15 cellular contexts compared by ENCODE assay signal in genomic region chr14:58077621-58078020, GRCh38.
DNase-seq lines count a peak whose midpoint lies in the region; ATAC-seq and TF ChIP-seq lines count a peak whose summit lies in the region.
"Had no signal": no experiment of that assay in that cellular context is flagged by ENCODE, and none has a peak within 500 bp of the region (broad histone marks: within the 10 kb centered on the region; RNA-seq: fewer than 3 reads in every experiment).

No MANE protein-coding gene starts in this region.

- H3K27me3 ChIP-seq in SJCRH30 = no peaks in the 10 kb centered on the region
- no peaks in the 10 kb centered on the region for H3K27me3 ChIP-seq in fibroblast of lung (ENCODE audit: control insufficient read depth, insufficient read depth, low read length)
- H3K27me3 ChIP-seq in rectal smooth muscle tissue (ENCODE audit: control insufficient read depth, insufficient read depth, low read length) = no peaks in the 10 kb centered on the region
- H3K27me3 ChIP-seq: vagina had no signal

- POLR2A ChIA-PET in naive thymus-derived CD8-positive, alpha-beta T cell (lab: Charles Lee) = no interaction called here

- H3K79me2 ChIP-seq in fibroblast of lung (ENCODE audit: control insufficient read depth, insufficient read depth, low read length) = no peaks in the 10 kb centered on the region

- TF ChIP-seq CTCF in fibroblast of lung (conservative IDR thresholded peaks at IDR 0.05 in 1 of 2, IDR thresholded peaks at IDR 0.05 in 1 of 2; ENCODE audit: low read depth in 1 of 2, low read length in 2 of 2) = no peak

- no peak overlapping the region for H3K4me3 ChIP-seq in SJCRH30
- no peak overlapping the region for H3K4me3 ChIP-seq in fibroblast of lung (replicated peaks in 1 of 4; ENCODE audit: control extremely low read depth in 1 of 4, insufficient read depth in 1 of 4, low read depth in 3 of 4, low read length in 4 of 4)
- no peak overlapping the region for H3K4me3 ChIP-seq in rectal smooth muscle tissue (ENCODE audit: low read length)
- H3K4me3 ChIP-seq: vagina had no signal

- peak overlapping the region; percentile 82 for H3K4me2 ChIP-seq in fibroblast of lung (ENCODE audit: extremely low read depth, insufficient read depth, low read length)

- H3K4me3 Mint-ChIP-seq in naive thymus-derived CD8-positive, alpha-beta T cell = no peak overlapping the region
- H3K4me3 Mint-ChIP-seq: activated naive CD4-positive, alpha-beta T cell treated with anti-CD3 and anti-CD28 coated beads, Interleukin-2, amount 10 ng/mL, durations not matched to agents 7 days and 5 days; stimulated activated memory B cell treated with anti-CD40 and anti-IgM and Interleukin-4, amounts not matched to agents 10 μg/mL and 1 μg/mL and 100 μg/mL, for 72 hours had no signal

- peaks cover 16% of the 10 kb centered on the region for H3K4me1 ChIP-seq in SJCRH30
- peaks cover 22% of the 10 kb centered on the region for H3K4me1 ChIP-seq in fibroblast of lung (ENCODE audit: control insufficient read depth, extremely low read depth, insufficient read depth, low read length)
- H3K4me1 ChIP-seq in rectal smooth muscle tissue (ENCODE audit: control insufficient read depth, insufficient read depth, low read length) = peaks cover 5% of the 10 kb centered on the region

- no peak overlapping the region for H3K27ac Mint-ChIP-seq in naive thymus-derived CD8-positive, alpha-beta T cell
- H3K27ac Mint-ChIP-seq: activated naive CD4-positive, alpha-beta T cell treated with anti-CD3 and anti-CD28 coated beads, Interleukin-2, amount 10 ng/mL, durations not matched to agents 7 days and 5 days; progenitor cell of endocrine pancreas; stimulated activated memory B cell treated with anti-CD40 and anti-IgM and Interleukin-4, amounts not matched to agents 10 μg/mL and 1 μg/mL and 100 μg/mL, for 72 hours had no signal

- peaks cover 7 to 15% (median 11%) of the 10 kb centered on the region in 5 donors for H3K27me3 Mint-ChIP-seq in naive thymus-derived CD8-positive, alpha-beta T cell
- H3K27me3 Mint-ChIP-seq: progenitor cell of endocrine pancreas; stimulated activated memory B cell treated with anti-CD40 and anti-IgM and Interleukin-4, amounts not matched to agents 10 μg/mL and 1 μg/mL and 100 μg/mL, for 72 hours had no signal

- DNase-seq in GM03348 (ENCODE audit: low spot score) = peak; percentile 74
- no peak for DNase-seq in SJCRH30
- peak; percentile 12 to 89 for DNase-seq in fibroblast of lung (ENCODE audit: low read depth in 2 of 2)
- no peak for DNase-seq in naive thymus-derived CD8-positive, alpha-beta T cell
- DNase-seq in activated T-cell treated with anti-CD3 and anti-CD28 coated beads for 4 hours = no peak
- DNase-seq in HT-29 (ENCODE audit: low spot score) = no peak
- DNase-seq in OCI-M2 (lab: John Stamatoyannopoulos, UW; ENCODE audit: unreplicated experiment) = no peak
- DNase-seq: activated naive CD4-positive, alpha-beta T cell treated with anti-CD3 and anti-CD28 coated beads, Interleukin-2, amount 10 ng/mL, durations not matched to agents 7 days and 5 days; NCI-H2171; stimulated activated CD4-positive, alpha-beta T cell treated with anti-CD3 and anti-CD28 coated beads, Interleukin-4, amount 100 ng/mL, for 24 hours had no signal

- H4K20me1 ChIP-seq in fibroblast of lung (ENCODE audit: control insufficient read depth, extremely low read depth, insufficient read depth, low read length) = no peaks in the 10 kb centered on the region

- no peaks in the 10 kb centered on the region for H3K9me3 Mint-ChIP-seq in naive thymus-derived CD8-positive, alpha-beta T cell
- H3K9me3 Mint-ChIP-seq: activated naive CD4-positive, alpha-beta T cell treated with anti-CD3 and anti-CD28 coated beads, Interleukin-2, amount 10 ng/mL, durations not matched to agents 7 days and 5 days; stimulated activated memory B cell treated with anti-CD40 and anti-IgM and Interleukin-4, amounts not matched to agents 10 μg/mL and 1 μg/mL and 100 μg/mL, for 72 hours had no signal

- H3K36me3 Mint-ChIP-seq in naive thymus-derived CD8-positive, alpha-beta T cell = no peaks in the 10 kb centered on the region
- H3K36me3 Mint-ChIP-seq: activated naive CD4-positive, alpha-beta T cell treated with anti-CD3 and anti-CD28 coated beads, Interleukin-2, amount 10 ng/mL, durations not matched to agents 7 days and 5 days; stimulated activated memory B cell treated with anti-CD40 and anti-IgM and Interleukin-4, amounts not matched to agents 10 μg/mL and 1 μg/mL and 100 μg/mL, for 72 hours had no signal

- H2AFZ ChIP-seq in fibroblast of lung (ENCODE audit: low read length) = no peak overlapping the region

- no peak for ATAC-seq in naive thymus-derived CD8-positive, alpha-beta T cell
- ATAC-seq: stimulated activated memory B cell treated with anti-CD40 and anti-IgM and Interleukin-4, amounts not matched to agents 10 μg/mL and 1 μg/mL and 100 μg/mL, for 72 hours had no signal

- H3K36me3 ChIP-seq in SJCRH30 (no peaks in the 10 kb centered on the region), fibroblast of lung (ENCODE audit: control insufficient read depth, insufficient read depth, low read length) (no peaks in the 10 kb centered on the region), rectal smooth muscle tissue (ENCODE audit: control insufficient read depth, insufficient read depth, low read length) (no peaks in the 10 kb centered on the region)
- H3K36me3 ChIP-seq: vagina had no signal

- peak overlapping the region; percentile 54 for H3K27ac ChIP-seq in SJCRH30
- peak overlapping the region; percentile 69 for H3K27ac ChIP-seq in fibroblast of lung (ENCODE audit: insufficient read depth, low read length)
- H3K27ac ChIP-seq in rectal smooth muscle tissue (ENCODE audit: low read depth, low read length) = peak overlapping the region; percentile 30
- H3K27ac ChIP-seq: C4-2B, vagina had no signal

- H3K9me3 ChIP-seq in SJCRH30 (replicated peaks) (no peaks in the 10 kb centered on the region), fibroblast of lung (ENCODE audit: control insufficient read depth, insufficient read depth, low read depth, low read length) (no peaks in the 10 kb centered on the region)
- H3K9me3 ChIP-seq: vagina had no signal

- H3K9ac ChIP-seq in fibroblast of lung (ENCODE audit: insufficient read depth, low read length) (no peak overlapping the region), rectal smooth muscle tissue (ENCODE audit: low read length) (no peak overlapping the region)

- H3K4me1 Mint-ChIP-seq in naive thymus-derived CD8-positive, alpha-beta T cell = no peaks in the 10 kb centered on the region
- H3K4me1 Mint-ChIP-seq: activated naive CD4-positive, alpha-beta T cell treated with anti-CD3 and anti-CD28 coated beads, Interleukin-2, amount 10 ng/mL, durations not matched to agents 7 days and 5 days; stimulated activated memory B cell treated with anti-CD40 and anti-IgM and Interleukin-4, amounts not matched to agents 10 μg/mL and 1 μg/mL and 100 μg/mL, for 72 hours had no signal

Comparison
In these comparisons a context has a peak if more than half of its experiments do, and no peak if none do; other contexts are left out.
1. DNase-seq: peak in GM03348 (single experiment) and fibroblast of lung (2 of 2); none in SJCRH30 (0 of 2), naive thymus-derived CD8-positive, alpha-beta T cell (0 of 10), activated T-cell treated with anti-CD3 and anti-CD28 coated beads for 4 hours (single experiment), HT-29 (single experiment) and OCI-M2 (single experiment).
2. Peak in every context shown above with its lines, with median percentiles within 50 percentile points of each other: H3K27ac ChIP-seq.